9 cellular contexts compared by ENCODE assay signal in genomic region chr5:112752335-112752734, GRCh38.
"Had no signal": no experiment of that assay in that cellular context is flagged by ENCODE, and none has a peak within 500 bp of the region (broad histone marks: within the 10 kb centered on the region; RNA-seq: fewer than 3 reads in every experiment).

No MANE protein-coding gene starts in this region.

- H3K36me3 ChIP-seq: HAP-1 had no signal

- H3K9me3 ChIP-seq: HAP-1 had no signal

- DNase-seq: GM23248, GOT3, H7, HFFc6, KBM-7 had no signal

- H2AFZ ChIP-seq: GM23248 had no signal

- H3K4me2 ChIP-seq: KMS-11 had no signal

- ATAC-seq: HCT116 had no signal

- H3K9ac ChIP-seq: GM23248, KMS-11 had no signal

- H3K4me3 ChIP-seq: GM23248, HAP-1 had no signal

- H3K27ac ChIP-seq: GM23248, HL-60, KMS-11 had no signal
